10 cellular contexts compared by ENCODE assay signal in genomic region chr19:658916-659839, GRCh38. TPM values are rescaled to one million over a fixed set of nuclear protein-coding genes. Genes with fewer than 3 reads are reported as not detected.
DNase-seq lines count a peak whose midpoint lies in the region; ATAC-seq, FAIRE-seq and TF ChIP-seq lines count a peak whose summit lies in the region.
"Had no signal": no experiment of that assay in that cellular context is flagged by ENCODE, and none has a peak within 500 bp of the region (broad histone marks: within the 10 kb centered on the region; RNA-seq: fewer than 3 reads in every experiment).

No MANE protein-coding gene starts in this region.

- H3K9me3 Mint-ChIP-seq in type B pancreatic cell = no peaks in the 10 kb centered on the region

- peaks cover 6% of the 10 kb centered on the region for H3K9me1 ChIP-seq in keratinocyte (ENCODE audit: control insufficient read depth, extremely low read depth, insufficient read depth, low read length)

- dilution Hi-C loops in keratinocyte (cut with MboI; ENCODE audit: extremely low pct_ligation_motif_present, low sequenced_read_pairs) = no loop called here

- peak overlapping the region; percentile 88 for H3K27ac Mint-ChIP-seq in type B pancreatic cell

- no peaks in the 10 kb centered on the region for H3K27me3 Mint-ChIP-seq in type B pancreatic cell

- no peaks in the 10 kb centered on the region for H3K27me3 ChIP-seq in adrenal gland
- no peaks in the 10 kb centered on the region for H3K27me3 ChIP-seq in keratinocyte (ENCODE audit: control insufficient read depth, extremely low read depth, insufficient read depth, low read length)
- no peaks in the 10 kb centered on the region for H3K27me3 ChIP-seq in WERI-Rb-1 (ENCODE audit: insufficient read depth, low read depth, severe bottlenecking)

- no peak for ATAC-seq in GM18861 (IDR thresholded peaks at IDR 0.05; ENCODE audit: unreplicated experiment)

- TF ChIP-seq CTCF in adrenal gland (IDR thresholded peaks at IDR 0.05) (no peak), keratinocyte (optimal IDR thresholded peaks at IDR 0.05 in 1 of 3, IDR thresholded peaks at IDR 0.05 in 1 of 3, conservative IDR thresholded peaks at IDR 0.05 in 1 of 3; ENCODE audit: extremely low read depth in 1 of 3, insufficient read depth in 2 of 3, low read length in 3 of 3) (peak in 2 of 3 experiments; percentile 1 to 24), type B pancreatic cell (conservative IDR thresholded peaks at IDR 0.05) (no peak), WERI-Rb-1 (IDR thresholded peaks at IDR 0.05; ENCODE audit: low read depth, low read length) (no peak)

- no peaks in the 10 kb centered on the region for H3K36me3 Mint-ChIP-seq in type B pancreatic cell

- H2AFZ ChIP-seq in keratinocyte (ENCODE audit: control insufficient read depth, low read length) = no peak overlapping the region

- peak in 1 of 2 donors; percentile 12 for TF ChIP-seq POLR2A in adrenal gland (IDR thresholded peaks at IDR 0.05)

- H3K4me3 ChIP-seq in adrenal gland (no peak overlapping the region), keratinocyte (ENCODE audit: control insufficient read depth in 2 of 3, extremely low read depth in 1 of 3, insufficient read depth in 2 of 3, low read depth in 1 of 3, low read length in 3 of 3) (peak overlapping the region; percentile 29 to 48 (median 33)), WERI-Rb-1 (ENCODE audit: low read depth, low read length) (no peak overlapping the region)

- peaks cover 59% of the 10 kb centered on the region for H4K20me1 ChIP-seq in keratinocyte (ENCODE audit: control insufficient read depth, extremely low read depth, insufficient read depth, low read length)

- H3K36me3 ChIP-seq in adrenal gland (replicated peaks in 1 of 2) (peaks cover 0 to 4% of the 10 kb centered on the region in 2 donors), keratinocyte (ENCODE audit: control insufficient read depth in 2 of 2, extremely low read depth in 1 of 2, insufficient read depth in 2 of 2, low read length in 2 of 2) (peaks cover 16 to 20% of the 10 kb centered on the region in 2 experiments), WERI-Rb-1 (peaks cover 35% of the 10 kb centered on the region)

- intact Hi-C loops in adrenal gland (cut with DNase I) = no loop called here

- H3K9ac ChIP-seq in keratinocyte (ENCODE audit: control insufficient read depth, extremely low read depth, insufficient read depth, low read length) = peak overlapping the region; percentile 86

- WGBS in adrenal gland, 4 donors = 71 to 80% (median 73%) methylated on average over 13 to 50 of the region's 50 CpGs

- no peaks in the 10 kb centered on the region for H3K9me3 ChIP-seq in adrenal gland (replicated peaks in 1 of 3)
- no peaks in the 10 kb centered on the region for H3K9me3 ChIP-seq in keratinocyte (ENCODE audit: control insufficient read depth, low read depth, low read length)
- peaks cover 4% of the 10 kb centered on the region for H3K9me3 ChIP-seq in WERI-Rb-1 (ENCODE audit: severe bottlenecking)

- peak; percentile 53 for DNase-seq in activated naive CD4-positive, alpha-beta T cell treated with Interleukin-2 at 50 U/mL for 16 hours
- DNase-seq in activated naive CD4-positive, alpha-beta T cell treated with anti-CD3 and anti-CD28 coated beads, Interleukin-2, amount 50 U/mL, for 16 hours = no peak
- DNase-seq in adrenal gland = peak in 4 of 7 donors; percentile 46 to 88 (median 56)
- peak; percentile 70 for DNase-seq in keratinocyte (ENCODE audit: low read depth, low spot score)
- no peak for DNase-seq in type B pancreatic cell (ENCODE audit: extremely low spot score, unreplicated experiment)
- DNase-seq in NCI-H69 (lab: John Stamatoyannopoulos, UW) = no peak
- DNase-seq in WERI-Rb-1 = no peak
- DNase-seq: NCI-H1092 had no signal

- peaks cover 24 to 60% of the 10 kb centered on the region in 2 donors for H3K4me1 ChIP-seq in adrenal gland (replicated peaks in 1 of 2)
- H3K4me1 ChIP-seq in keratinocyte (ENCODE audit: control insufficient read depth, extremely low read depth, insufficient read depth, low read length) = peaks cover 43% of the 10 kb centered on the region

- H3K27ac ChIP-seq in adrenal gland = peak overlapping the region in 3 of 5 donors; percentile 31 to 97 (median 96)
- peak overlapping the region; percentile 96 for H3K27ac ChIP-seq in keratinocyte (ENCODE audit: control insufficient read depth, insufficient read depth, low read length)
- H3K27ac ChIP-seq in WERI-Rb-1 = no peak overlapping the region

- peaks cover 88% of the 10 kb centered on the region for H3K79me2 ChIP-seq in keratinocyte (ENCODE audit: control insufficient read depth, insufficient read depth, low read length)

- FAIRE-seq in keratinocyte (lab: Jason Lieb, UNC) = peak; percentile 83

- H3K4me1 Mint-ChIP-seq in type B pancreatic cell (ENCODE audit: unreplicated experiment) = peaks cover 17% of the 10 kb centered on the region

- peak overlapping the region; percentile 99 for H3K4me2 ChIP-seq in keratinocyte (ENCODE audit: control insufficient read depth, extremely low read depth, insufficient read depth, low read depth, low read length)

- peak overlapping the region; percentile 51 for H3K4me3 Mint-ChIP-seq in type B pancreatic cell

RNA-seq across cellular contexts. Expression of gene RNF126, which starts 3.8 kb away (rescaled TPM):
- total RNA-seq in adrenal gland = 10 to 100 TPM; 28.4 to 76.4 (median 43.1) TPM
- 10 to 100 TPM in 2 of 3 donors, 1 to 10 TPM in 1; 9.3 to 53.5 (median 51.6) TPM for polyA plus RNA-seq in adrenal gland
- polyA plus RNA-seq in keratinocyte = 8.2 to 30.0 TPM (median 14.8 TPM) in 3 replicates
- 10.8 TPM for polyA plus RNA-seq in keratinocyte (2011; ENCODE audit: low read depth)
- polyA plus RNA-seq in keratinocyte (2011; cell fraction: cytosol; rRNA removed) = 10.0 and 29.0 TPM in 2 replicates
- 17.7 and 30.0 TPM in 2 replicates for polyA plus RNA-seq in keratinocyte (2011; cell fraction: nucleus; rRNA removed)
- polyA plus RNA-seq in keratinocyte (2012; ENCODE audit: low replicate concordance) = 37.0 and 57.0 TPM in 2 replicates
- 5.0 to 32.4 TPM (median 8.5 TPM) in 3 replicates for polyA minus RNA-seq in keratinocyte
- 50.3 TPM for polyA minus RNA-seq in keratinocyte (2011; cell fraction: cytosol; rRNA and poly(A)+ RNA removed)
- polyA minus RNA-seq in keratinocyte (2011; cell fraction: nucleus; rRNA and poly(A)+ RNA removed) = 18.8 and 19.9 TPM in 2 replicates
- 38.1 and 41.3 TPM in 2 replicates for total RNA-seq in type B pancreatic cell (ENCODE audit: low replicate concordance)

RNA-seq across cellular contexts. Expression of gene FSTL3, which starts 17.0 kb away (rescaled TPM):
- 100 to 1,000 TPM in 7 of 8 donors, 10 to 100 TPM in 1; 87.4 to 464 (median 176) TPM for total RNA-seq in adrenal gland
- polyA plus RNA-seq in adrenal gland = 100 to 1,000 TPM; 119 to 405 (median 225) TPM
- 54.4 to 105 TPM (median 66.0 TPM) in 3 replicates for polyA plus RNA-seq in keratinocyte
- polyA plus RNA-seq in keratinocyte (2011; ENCODE audit: low read depth) = 11.7 TPM
- 35.5 and 76.0 TPM in 2 replicates for polyA plus RNA-seq in keratinocyte (2011; cell fraction: cytosol; rRNA removed)
- 185 and 193 TPM in 2 replicates for polyA plus RNA-seq in keratinocyte (2011; cell fraction: nucleus; rRNA removed)
- polyA plus RNA-seq in keratinocyte (2012; ENCODE audit: low replicate concordance) = 101 and 111 TPM in 2 replicates
- polyA minus RNA-seq in keratinocyte = 38.0 to 68.4 TPM (median 48.9 TPM) in 3 replicates
- polyA minus RNA-seq in keratinocyte (2011; cell fraction: cytosol; rRNA and poly(A)+ RNA removed) = 206 TPM
- 122 and 140 TPM in 2 replicates for polyA minus RNA-seq in keratinocyte (2011; cell fraction: nucleus; rRNA and poly(A)+ RNA removed)
- 9.3 and 11.0 TPM in 2 replicates for total RNA-seq in type B pancreatic cell (ENCODE audit: low replicate concordance)

RNA-seq across cellular contexts. Expression of gene FGF22, which starts 19.5 kb away (rescaled TPM):
- total RNA-seq in adrenal gland (under 1 TPM in 4 of 8 donors, not detected in 4; 0.14 to 0.32 (median 0.29) TPM), type B pancreatic cell (ENCODE audit: low replicate concordance) (not detected in 2 replicates)
- polyA plus RNA-seq in adrenal gland (1 to 10 TPM in 1 of 3 donors, under 1 TPM in 1, not detected in 1; 0.51 to 1.2 TPM), keratinocyte (0.05 TPM in 1 of 3 replicates, not detected in the others)
- 1.0 TPM for polyA plus RNA-seq in keratinocyte (2011; ENCODE audit: low read depth)
- not detected in 2 replicates for polyA plus RNA-seq in keratinocyte (2011; cell fraction: cytosol; rRNA removed)
- polyA plus RNA-seq in keratinocyte (2011; cell fraction: nucleus; rRNA removed) = 0.13 and 0.17 TPM in 2 replicates
- 0.76 TPM in 1 of 2 replicates, not detected in the other for polyA plus RNA-seq in keratinocyte (2012; ENCODE audit: low replicate concordance)
- polyA minus RNA-seq in keratinocyte = not detected in 3 replicates
- polyA minus RNA-seq in keratinocyte (2011; cell fraction: cytosol; rRNA and poly(A)+ RNA removed) = not detected
- not detected in 2 replicates for polyA minus RNA-seq in keratinocyte (2011; cell fraction: nucleus; rRNA and poly(A)+ RNA removed)

RNA-seq across cellular contexts. Expression of gene POLRMT, which starts 25.8 kb away (rescaled TPM):
- total RNA-seq in adrenal gland (10 to 100 TPM; 26.3 to 61.4 (median 40.6) TPM), type B pancreatic cell (ENCODE audit: low replicate concordance) (52.2 and 59.8 TPM in 2 replicates)
- polyA plus RNA-seq in adrenal gland (100 to 1,000 TPM in 2 of 3 donors, 10 to 100 TPM in 1; 42.7 to 371 (median 178) TPM), keratinocyte (20.9 to 53.6 TPM (median 33.3 TPM) in 3 replicates)
- polyA plus RNA-seq in keratinocyte (2011; ENCODE audit: low read depth) = 32.1 TPM
- polyA plus RNA-seq in keratinocyte (2011; cell fraction: cytosol; rRNA removed) = 12.6 and 19.6 TPM in 2 replicates
- 47.6 and 72.8 TPM in 2 replicates for polyA plus RNA-seq in keratinocyte (2011; cell fraction: nucleus; rRNA removed)
- 50.1 and 59.7 TPM in 2 replicates for polyA plus RNA-seq in keratinocyte (2012; ENCODE audit: low replicate concordance)
- 74.0 to 142 TPM (median 140 TPM) in 3 replicates for polyA minus RNA-seq in keratinocyte
- polyA minus RNA-seq in keratinocyte (2011; cell fraction: cytosol; rRNA and poly(A)+ RNA removed) = 90.4 TPM
- polyA minus RNA-seq in keratinocyte (2011; cell fraction: nucleus; rRNA and poly(A)+ RNA removed) = 40.7 and 57.9 TPM in 2 replicates

RNA-seq across cellular contexts. Expression of gene PRSS57, which starts 36.1 kb away (rescaled TPM):
- under 1 TPM in 1 of 8 donors, not detected in 7; 0.51 TPM for total RNA-seq in adrenal gland
- under 1 TPM in 1 of 3 donors, not detected in 2; 0.13 TPM for polyA plus RNA-seq in adrenal gland
- not detected in 3 replicates for polyA plus RNA-seq in keratinocyte
- not detected for polyA plus RNA-seq in keratinocyte (2011; ENCODE audit: low read depth)
- polyA plus RNA-seq in keratinocyte (2011; cell fraction: cytosol; rRNA removed) = not detected in 2 replicates
- not detected in 2 replicates for polyA plus RNA-seq in keratinocyte (2011; cell fraction: nucleus; rRNA removed)
- not detected in 2 replicates for polyA plus RNA-seq in keratinocyte (2012; ENCODE audit: low replicate concordance)
- not detected in 3 replicates for polyA minus RNA-seq in keratinocyte
- polyA minus RNA-seq in keratinocyte (2011; cell fraction: cytosol; rRNA and poly(A)+ RNA removed) = not detected
- not detected in 2 replicates for polyA minus RNA-seq in keratinocyte (2011; cell fraction: nucleus; rRNA and poly(A)+ RNA removed)
- total RNA-seq in type B pancreatic cell (ENCODE audit: low replicate concordance) = not detected in 2 replicates
- total RNA-seq: subcutaneous adipose tissue had no signal

Comparison
In these comparisons a context has a peak if more than half of its experiments do, and no peak if none do; other contexts are left out.
1. DNase-seq: peak in activated naive CD4-positive, alpha-beta T cell treated with Interleukin-2 at 50 U/mL for 16 hours (single experiment), adrenal gland (4 of 7) and keratinocyte (single experiment); none in activated naive CD4-positive, alpha-beta T cell treated with anti-CD3 and anti-CD28 coated beads, Interleukin-2, amount 50 U/mL, for 16 hours (single experiment), type B pancreatic cell (single experiment), NCI-H69 (single experiment) and WERI-Rb-1 (single experiment).
2. H3K4me3 ChIP-seq: peak in keratinocyte (3 of 3); none in adrenal gland (0 of 4) and WERI-Rb-1 (single experiment).
3. CTCF ChIP-seq: peak in keratinocyte (2 of 3); none in adrenal gland (0 of 6), type B pancreatic cell (single experiment) and WERI-Rb-1 (single experiment).